19 cellular contexts compared by ENCODE assay signal in genomic region chr1:244021427-244021826, GRCh38. TPM values are rescaled to one million over a fixed set of nuclear protein-coding genes. Genes with fewer than 3 reads are reported as not detected.
DNase-seq lines count a peak whose midpoint lies in the region; ATAC-seq and TF ChIP-seq lines count a peak whose summit lies in the region.
"Had no signal": no experiment of that assay in that cellular context is flagged by ENCODE, and none has a peak within 500 bp of the region (broad histone marks: within the 10 kb centered on the region; RNA-seq: fewer than 3 reads in every experiment).

No MANE protein-coding gene starts in this region.

- H3K4me3 ChIP-seq in H7 (ENCODE audit: insufficient read depth, low read depth, low read length) (no peak overlapping the region), iPS-20b (ENCODE audit: low read length) (peak overlapping the region; percentile 12; the same call in 1 of the 2 replicates)
- H3K4me3 ChIP-seq: HAP-1 had no signal

- peaks cover 13% of the 10 kb centered on the region; the same call in 1 of the 2 replicates for H3K4me1 ChIP-seq in iPS-20b (ENCODE audit: insufficient read depth, low read length)
- H3K4me1 ChIP-seq: HAP-1 had no signal

- H3K27me3 ChIP-seq in H7 (ENCODE audit: control insufficient read depth, insufficient read depth, low read length): no peaks in the 10 kb centered on the region
- H3K27me3 ChIP-seq in iPS-20b (ENCODE audit: insufficient read depth, low read length): no peaks in the 10 kb centered on the region

- no peak for ATAC-seq in GM18867 (IDR thresholded peaks at IDR 0.05; ENCODE audit: unreplicated experiment)

- no peaks in the 10 kb centered on the region for H3K9me3 ChIP-seq in iPS-20b (ENCODE audit: insufficient read depth, low read depth, low read length)
- H3K9me3 ChIP-seq: HAP-1 had no signal

- H3K4me1 Mint-ChIP-seq in endothelial cell (ENCODE audit: unreplicated experiment): no peaks in the 10 kb centered on the region
- H3K4me1 Mint-ChIP-seq: B cell had no signal

- no peak for TF ChIP-seq CTCF in endothelial cell (IDR thresholded peaks at IDR 0.05; ENCODE audit: unreplicated experiment)

- H3K9ac ChIP-seq in iPS-20b (ENCODE audit: low read depth, low read length): no peak overlapping the region
- H3K9ac ChIP-seq: KMS-11 had no signal

- H3K27ac Mint-ChIP-seq in endothelial cell (ENCODE audit: unreplicated experiment): no peak overlapping the region
- H3K27ac Mint-ChIP-seq: B cell, CD14-positive monocyte had no signal

- no peaks in the 10 kb centered on the region for H3K36me3 Mint-ChIP-seq in endothelial cell (ENCODE audit: low read depth, unreplicated experiment)
- H3K36me3 Mint-ChIP-seq: CD14-positive monocyte had no signal

- H3K27ac ChIP-seq in iPS-20b (ENCODE audit: low read length): peak overlapping the region; percentile 9
- H3K27ac ChIP-seq: KMS-11 had no signal

- no peaks in the 10 kb centered on the region for H3K9me3 Mint-ChIP-seq in endothelial cell (ENCODE audit: unreplicated experiment)

- peak; percentile 44 for DNase-seq in H7
- DNase-seq in NCI-H146 treated with DMSO at 0.1 percent for 48 hours (lab: John Stamatoyannopoulos, UW; ENCODE audit: unreplicated experiment): peak; percentile 52
- peak; percentile 29 for DNase-seq in retina
- DNase-seq in endothelial cell (ENCODE audit: low spot score): no peak
- DNase-seq in COLO829 (ENCODE audit: low spot score): no peak
- DNase-seq: EL, NCI-H1092 treated with DMSO at 0.1 percent for 48 hours, NCI-H1694, NCI-H2081, NCI-H2171, NCI-H345, NCI-H524 treated with DMSO at 0.1 percent for 48 hours, OCI-M1 had no signal

- H3K36me3 ChIP-seq in H7 (replicated peaks; ENCODE audit: control insufficient read depth, insufficient read depth, low read length): no peaks in the 10 kb centered on the region
- no peaks in the 10 kb centered on the region for H3K36me3 ChIP-seq in iPS-20b (ENCODE audit: insufficient read depth, low read depth, low read length)
- H3K36me3 ChIP-seq: HAP-1 had no signal

- H3K4me3 Mint-ChIP-seq in endothelial cell (ENCODE audit: unreplicated experiment): no peak overlapping the region
- H3K4me3 Mint-ChIP-seq: B cell, CD14-positive monocyte had no signal

- peaks cover 3% of the 10 kb centered on the region for H3K27me3 Mint-ChIP-seq in endothelial cell (ENCODE audit: unreplicated experiment)

RNA-seq across cellular contexts. Expression of gene ZBTB18, which starts 29.7 kb away (rescaled TPM):
- 21.9 and 26.7 TPM in 2 replicates for total RNA-seq in H7 (2014; rRNA removed; shearing (Covaris generic))
- 21.7 TPM for total RNA-seq in endothelial cell (ENCODE audit: unreplicated experiment)

Comparison
In these comparisons a context has a peak if more than half of its experiments do, and no peak if none do; other contexts are left out.
1. DNase-seq: peak in H7 (single experiment), NCI-H146 treated with DMSO at 0.1 percent for 48 hours (single experiment) and retina (single experiment); none in endothelial cell (single experiment) and COLO829 (single experiment).